Comparison of ENCODE assay signal across 1 cellular context in genomic region chr20:38225240-38225899, GRCh38.
TF ChIP-seq lines count a peak whose summit lies in the region.

No MANE protein-coding gene starts in this region.

TF ChIP-seq in HepG2, 621 proteins besides CTCF, POLR2A, EP300 and RAD21 (continued from another document):
- TF ChIP-seq ZNF768 (CRISPR knock-in tag; IDR thresholded peaks at IDR 0.05) = peak; percentile 76; the same call in 1 of the 2 replicates
TF ChIP-seq in HepG2: peak in this region for 1.
